In genomic region chr6:123447315-123447937, GRCh38 we compare ENCODE assay signal across 23 cellular contexts.
"Had no signal": no experiment of that assay in that cellular context is flagged by ENCODE, and none has a peak within 500 bp of the region (broad histone marks: within the 10 kb centered on the region; RNA-seq: fewer than 3 reads in every experiment).

No MANE protein-coding gene starts in this region.

- H3K27ac Mint-ChIP-seq: nephron; neural progenitor cell; stimulated activated effector memory CD8-positive, alpha-beta T cell treated with anti-CD3 and anti-CD28 coated beads, Interleukin-12 subunit alpha, Interleukin-12 subunit beta, amount 100 ng/mL, for 72 hours; stimulated activated naive CD8-positive, alpha-beta T cell treated with anti-CD3 and anti-CD28 coated beads, Interleukin-15, Interleukin-2, amounts not matched to agents 100 ng/mL and 50 ng/mL, for 24 hours had no signal

- H3K4me3 ChIP-seq: lower lobe of right lung, neural progenitor cell, right atrium auricular region, spleen, suprapubic skin, thoracic aorta, tibial artery, upper lobe of right lung had no signal

- H3K27me3 ChIP-seq: neural progenitor cell, neutrophil, right atrium auricular region, spleen, suprapubic skin, tibial artery, upper lobe of right lung had no signal

- H3K4me1 ChIP-seq: lower lobe of right lung, neural progenitor cell, parathyroid adenoma, right atrium auricular region, spleen, suprapubic skin, tibial artery, upper lobe of right lung had no signal

- H3K27me3 Mint-ChIP-seq: naive thymus-derived CD8-positive, alpha-beta T cell; stimulated activated naive CD8-positive, alpha-beta T cell treated with anti-CD3 and anti-CD28 coated beads, Interleukin-15, Interleukin-2, amounts not matched to agents 100 ng/mL and 50 ng/mL, for 24 hours had no signal

- H3K4me3 Mint-ChIP-seq: naive thymus-derived CD8-positive, alpha-beta T cell; nephron; neural progenitor cell; stimulated activated effector memory CD8-positive, alpha-beta T cell treated with anti-CD3 and anti-CD28 coated beads, Interleukin-12 subunit alpha, Interleukin-12 subunit beta, amount 100 ng/mL, for 72 hours; stimulated activated naive CD8-positive, alpha-beta T cell treated with anti-CD3 and anti-CD28 coated beads, Interleukin-15, Interleukin-2, amounts not matched to agents 100 ng/mL and 50 ng/mL, for 24 hours had no signal

- H3K9me3 ChIP-seq: lower lobe of right lung, neutrophil, right atrium auricular region, suprapubic skin, thoracic aorta, tibial artery, upper lobe of right lung had no signal

- H3K36me3 ChIP-seq: lower lobe of right lung, neutrophil, right atrium auricular region, spleen, suprapubic skin, thoracic aorta, tibial artery, upper lobe of right lung had no signal

- H3K4me1 Mint-ChIP-seq: naive thymus-derived CD8-positive, alpha-beta T cell; nephron; neural progenitor cell; stimulated activated effector memory CD8-positive, alpha-beta T cell treated with anti-CD3 and anti-CD28 coated beads, Interleukin-12 subunit alpha, Interleukin-12 subunit beta, amount 100 ng/mL, for 72 hours had no signal

- H3K27ac ChIP-seq: lower lobe of right lung, neural progenitor cell, neutrophil, parathyroid adenoma, right atrium auricular region, spleen, suprapubic skin, thoracic aorta, tibial artery, upper lobe of right lung had no signal

- H3K9ac ChIP-seq: neural progenitor cell, parathyroid adenoma had no signal

- H3K36me3 Mint-ChIP-seq: naive thymus-derived CD8-positive, alpha-beta T cell; neural progenitor cell had no signal

- DNase-seq: hypothalamus; islet precursor cell; lower lobe of right lung; mammary epithelial cell; mesenchymal stem cell; naive thymus-derived CD8-positive, alpha-beta T cell; occipital lobe; small intestine; spleen; stimulated activated CD4-positive, alpha-beta T cell treated with anti-CD3 and anti-CD28 coated beads, Interleukin-4, amount 100 ng/mL, for 24 hours; stimulated activated naive CD4-positive, alpha-beta T cell; tibial artery; trophoblast cell; upper lobe of right lung had no signal
